Comparison of ENCODE assay signal across 2 cellular contexts in the genomic region with DNA sequence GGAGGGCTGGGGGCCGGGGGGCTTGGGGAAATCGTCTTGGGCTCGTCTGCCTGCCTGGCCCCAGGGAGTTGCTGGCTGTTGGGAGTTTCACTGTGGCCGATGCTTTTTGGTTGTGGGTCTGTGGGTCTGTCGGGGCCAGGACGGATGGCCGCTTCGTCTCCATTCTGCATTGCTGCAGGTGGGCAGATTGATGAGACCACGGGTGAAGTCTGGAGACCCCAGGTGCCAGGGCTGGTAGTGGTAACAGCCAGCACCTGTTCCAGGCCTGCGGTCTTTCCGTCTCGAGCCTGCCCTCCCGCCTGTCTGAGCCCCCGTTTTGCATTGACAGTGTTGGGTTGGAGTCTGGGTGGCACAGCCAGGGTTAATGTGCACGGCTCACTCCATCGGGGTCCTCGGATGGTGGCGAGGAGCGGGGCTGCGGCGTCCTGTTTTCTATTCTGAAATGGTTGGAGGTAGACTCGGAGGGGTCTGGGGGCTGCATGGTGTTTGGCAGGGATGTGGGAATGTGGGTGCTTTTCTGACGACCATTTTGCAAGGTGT.
TF ChIP-seq lines count a peak whose summit lies in the region.

No MANE protein-coding gene starts in this region.

TF ChIP-seq in SK-N-SH, 30 proteins besides CTCF, POLR2A, EP300 and RAD21:
- TF ChIP-seq NRF1 (IDR thresholded peaks at IDR 0.05; ENCODE audit: low read depth, low read length) (no peak), RXRA (IDR thresholded peaks at IDR 0.05; ENCODE audit: borderline replicate concordance, low read depth) (no peak), TCF12 (IDR thresholded peaks at IDR 0.05) (no peak), JUND (IDR thresholded peaks at IDR 0.05) (no peak), SIN3A (IDR thresholded peaks at IDR 0.05; ENCODE audit: borderline replicate concordance, low read depth, low read length) (no peak), RFX5 (IDR thresholded peaks at IDR 0.05; ENCODE audit: low read length) (no peak), USF2 (IDR thresholded peaks at IDR 0.05; ENCODE audit: borderline replicate concordance, low read depth, low read length) (no peak), RCOR1 (IDR thresholded peaks at IDR 0.05; ENCODE audit: low read length) (no peak), FOXJ3 (CRISPR knock-in tag; IDR thresholded peaks at IDR 0.05) (no peak), TEAD4 (IDR thresholded peaks at IDR 0.05; ENCODE audit: borderline replicate concordance, insufficient read depth) (no peak), NFIC (IDR thresholded peaks at IDR 0.05; ENCODE audit: borderline replicate concordance) (no peak)

TF ChIP-seq in SK-N-SH treated with all-trans-retinoic acid at 6 μM for 48 hours, 23 proteins besides CTCF, POLR2A, EP300 and RAD21:
- TF ChIP-seq ZNF8 (CRISPR knock-in tag; IDR thresholded peaks at IDR 0.05) (no peak), ARNTL (CRISPR knock-in tag; IDR thresholded peaks at IDR 0.05; ENCODE audit: borderline replicate concordance, low read depth) (no peak), ZNF565 (CRISPR knock-in tag; conservative IDR thresholded peaks at IDR 0.05; ENCODE audit: low read depth) (no peak), RARB (CRISPR knock-in tag; IDR thresholded peaks at IDR 0.05) (no peak), ISL1 (CRISPR knock-in tag; IDR thresholded peaks at IDR 0.05) (no peak), TOX (CRISPR knock-in tag; IDR thresholded peaks at IDR 0.05; ENCODE audit: borderline replicate concordance) (no peak), ZFP30 (CRISPR knock-in tag; IDR thresholded peaks at IDR 0.05) (no peak), ZNF70 (CRISPR knock-in tag; IDR thresholded peaks at IDR 0.05) (no peak), BACH2 (CRISPR knock-in tag; IDR thresholded peaks at IDR 0.05; ENCODE audit: borderline replicate concordance) (no peak), GLIS3 (CRISPR knock-in tag; IDR thresholded peaks at IDR 0.05) (no peak), TCF4 (CRISPR knock-in tag; IDR thresholded peaks at IDR 0.05; ENCODE audit: borderline replicate concordance) (no peak), PPARA (CRISPR knock-in tag; IDR thresholded peaks at IDR 0.05; ENCODE audit: borderline replicate concordance) (no peak), ZFP3 (CRISPR knock-in tag; IDR thresholded peaks at IDR 0.05) (no peak)
- TF ChIP-seq, protein P1, sequence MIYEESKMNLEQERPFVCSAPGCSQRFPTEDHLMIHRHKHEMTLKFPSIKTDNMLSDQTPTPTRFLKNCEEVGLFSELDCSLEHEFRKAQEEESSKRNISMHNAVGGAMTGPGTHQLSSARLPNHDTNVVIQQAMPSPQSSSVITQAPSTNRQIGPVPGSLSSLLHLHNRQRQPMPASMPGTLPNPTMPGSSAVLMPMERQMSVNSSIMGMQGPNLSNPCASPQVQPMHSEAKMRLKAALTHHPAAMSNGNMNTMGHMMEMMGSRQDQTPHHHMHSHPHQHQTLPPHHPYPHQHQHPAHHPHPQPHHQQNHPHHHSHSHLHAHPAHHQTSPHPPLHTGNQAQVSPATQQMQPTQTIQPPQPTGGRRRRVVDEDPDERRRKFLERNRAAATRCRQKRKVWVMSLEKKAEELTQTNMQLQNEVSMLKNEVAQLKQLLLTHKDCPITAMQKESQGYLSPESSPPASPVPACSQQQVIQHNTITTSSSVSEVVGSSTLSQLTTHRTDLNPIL (CRISPR knock-in tag; IDR thresholded peaks at IDR 0.05; ENCODE audit: low read depth) = no peak
